In the genomic region with DNA sequence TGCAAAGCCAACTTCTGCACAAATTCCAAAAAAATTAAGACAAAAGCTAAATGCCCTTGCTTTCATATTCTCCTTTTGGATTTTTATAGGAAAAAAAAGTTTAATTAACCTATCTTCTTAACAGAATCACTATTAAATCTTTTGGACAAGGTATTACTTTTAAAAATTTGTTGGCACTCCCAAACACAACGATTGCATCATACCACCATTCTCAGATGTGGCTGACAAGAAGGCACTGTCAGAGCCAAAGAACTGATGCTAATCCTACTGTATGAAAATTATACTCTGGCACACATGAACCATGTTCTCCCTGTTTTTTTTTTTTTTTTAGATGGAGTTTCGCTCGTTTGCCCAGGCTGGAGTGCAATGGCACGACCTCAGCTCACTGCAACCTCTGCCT, we compare ENCODE assay signal across 29 cellular contexts. TPM values are rescaled to one million over a fixed set of nuclear protein-coding genes. Genes with fewer than 3 reads are reported as not detected.
DNase-seq lines count a peak whose midpoint lies in the region; ATAC-seq, FAIRE-seq and TF ChIP-seq lines count a peak whose summit lies in the region.
"Had no signal": no experiment of that assay in that cellular context is flagged by ENCODE, and none has a peak within 500 bp of the region (broad histone marks: within the 10 kb centered on the region; RNA-seq: fewer than 3 reads in every experiment).

No MANE protein-coding gene starts in this region.

- H3K18ac ChIP-seq in IMR-90 (ENCODE audit: low read depth, low read length) = no peak overlapping the region

- no peak for TF ChIP-seq RAD21 in IMR-90 (IDR thresholded peaks at IDR 0.05; ENCODE audit: low read length)

- H2BK15ac ChIP-seq in IMR-90 (ENCODE audit: low read depth, low read length) = no peak overlapping the region

- H3K27ac ChIP-seq in breast epithelium (no peak overlapping the region), IMR-90 (ENCODE audit: insufficient read depth, low read length) (no peak overlapping the region), small intestine (ENCODE audit: low read depth in 1 of 2, low read length in 1 of 2) (no peak overlapping the region)
- H3K27ac ChIP-seq: 22Rv1; A549; BLaER1 treated with 17β-estradiol and CSF1 and Interleukin-3, amounts not matched to agents 10 nM and 100 nM; C4-2B had no signal

- H3K4me3 Mint-ChIP-seq in MCF 10A (ENCODE audit: unreplicated experiment) (no peak overlapping the region), osteocyte (ENCODE audit: unreplicated experiment) (no peak overlapping the region)
- H3K4me3 Mint-ChIP-seq: B cell; CD4-positive, alpha-beta T cell; CD8-positive, alpha-beta T cell had no signal

- no peak for TF ChIP-seq CTCF in MCF 10A (IDR thresholded peaks at IDR 0.05; ENCODE audit: unreplicated experiment)
- TF ChIP-seq CTCF in breast epithelium (IDR thresholded peaks at IDR 0.05) = no peak
- TF ChIP-seq CTCF in IMR-90 (conservative IDR thresholded peaks at IDR 0.05; ENCODE audit: low read depth, low read length) = no peak
- TF ChIP-seq CTCF in fibroblast of the aortic adventitia (IDR thresholded peaks at IDR 0.05; ENCODE audit: insufficient read depth, low read length) = no peak
- TF ChIP-seq CTCF in osteocyte (IDR thresholded peaks at IDR 0.05) = no peak

- no peaks in the 10 kb centered on the region for H4K20me1 ChIP-seq in IMR-90 (ENCODE audit: insufficient read depth, low read length)

- TF ChIP-seq POLR2A in breast epithelium (IDR thresholded peaks at IDR 0.05) (no peak), IMR-90 (IDR thresholded peaks at IDR 0.05; ENCODE audit: low read depth, low read length) (no peak)

- H4K8ac ChIP-seq in IMR-90 (ENCODE audit: low read depth in 2 of 2, low read length in 2 of 2) = no peak overlapping the region

- no peak overlapping the region for H2AK9ac ChIP-seq in IMR-90 (replicated peaks; ENCODE audit: low read depth, low read length, poor library complexity)

- no peak for FAIRE-seq in small intestine (lab: Jason Lieb, UNC)
- FAIRE-seq: A549, GM12878, GM12892, GM18507, GM19239 had no signal

- H3K4me1 ChIP-seq in breast epithelium = no peaks in the 10 kb centered on the region
- no peaks in the 10 kb centered on the region; the same call in 1 of the 2 replicates for H3K4me1 ChIP-seq in IMR-90 (ENCODE audit: control insufficient read depth, insufficient read depth, low read length)
- no peaks in the 10 kb centered on the region for H3K4me1 ChIP-seq in adipocyte (ENCODE audit: control insufficient read depth, insufficient read depth, low read length)
- peaks cover 0 to 8% of the 10 kb centered on the region in 2 donors for H3K4me1 ChIP-seq in small intestine (ENCODE audit: control insufficient read depth in 2 of 2, insufficient read depth in 1 of 2, low read depth in 1 of 2, low read length in 1 of 2)
- H3K4me1 ChIP-seq: A549 had no signal

- no peak overlapping the region for H3K14ac ChIP-seq in IMR-90 (replicated peaks; ENCODE audit: low read depth, low read length)

- no peaks in the 10 kb centered on the region for H3K4me1 Mint-ChIP-seq in MCF 10A (ENCODE audit: insufficient read depth, unreplicated experiment)
- H3K4me1 Mint-ChIP-seq in osteocyte (ENCODE audit: unreplicated experiment) = no peaks in the 10 kb centered on the region
- H3K4me1 Mint-ChIP-seq: B cell had no signal

- intact Hi-C loops in MCF 10A (cut with micrococcal nuclease) = no loop called here
- intact Hi-C loops in breast epithelium (cut with DNase I; ENCODE audit: low total_unique reads) = no loop called here
- intact Hi-C loops in IMR-90 (cut with micrococcal nuclease) = no loop called here

- H2BK5ac ChIP-seq in IMR-90 (ENCODE audit: low read depth, low read length, poor library complexity, severe bottlenecking) = no peak overlapping the region

- no CpG with 5 or more reads among the region's 4 CpGs for WGBS in IMR-90 (ENCODE audit: extremely low coverage in 2 of 2, insufficient read length in 1 of 2), 2 experiments
- 76 to 85% (median 80%) methylated on average over 4 of the region's 4 CpGs for WGBS in small intestine, 3 donors

- no peak overlapping the region for H3K4me2 ChIP-seq in IMR-90 (ENCODE audit: low read depth, low read length)
- H3K4me2 ChIP-seq: A549; BLaER1 treated with 17β-estradiol and CSF1 and Interleukin-3, amounts not matched to agents 10 nM and 100 nM had no signal

- no peak overlapping the region for H3K4ac ChIP-seq in IMR-90 (ENCODE audit: low read depth, low read length)

- H2BK20ac ChIP-seq in IMR-90 (ENCODE audit: low read depth, low read length) = no peak overlapping the region

- in situ Hi-C loops in IMR-90 (cut with MboI; ENCODE audit: low sequenced_read_pairs) = no loop called here

- POLR2A ChIA-PET in MCF 10A (lab: Yijun Ruan, JAX) = interaction anchor here (1.1 to 3.0 kb wide), 4 partner anchors 9 to 17 kb away, joined by 3 to 12 read pairs (median 3); no protein-coding TSS in a partner anchor
- POLR2A ChIA-PET in IMR-90 (lab: Charles Lee; ENCODE audit: unreplicated experiment) = no interaction called here

- H2BK120ac ChIP-seq in IMR-90 (ENCODE audit: low read depth, low read length) = no peak overlapping the region

- H3K4me3 ChIP-seq in breast epithelium (no peak overlapping the region), IMR-90 (ENCODE audit: insufficient read depth, low read depth, low read length) (no peak overlapping the region), adipocyte (ENCODE audit: low read length) (no peak overlapping the region), fibroblast of the aortic adventitia (ENCODE audit: low read depth, low read length) (no peak overlapping the region), small intestine (ENCODE audit: low read depth in 1 of 2, low read length in 2 of 2) (no peak overlapping the region)
- H3K4me3 ChIP-seq: A549; BLaER1 treated with 17β-estradiol and CSF1 and Interleukin-3, amounts not matched to agents 10 nM and 100 nM; GM12878 had no signal

- H3K9ac ChIP-seq in IMR-90 (ENCODE audit: low read depth, low read length) (no peak overlapping the region), adipocyte (ENCODE audit: low read length) (no peak overlapping the region)
- H3K9ac ChIP-seq: BLaER1 treated with 17β-estradiol and CSF1 and Interleukin-3, amounts not matched to agents 10 nM and 100 nM had no signal

- H4K5ac ChIP-seq in IMR-90 (ENCODE audit: low read depth, low read length) = no peak overlapping the region

- H3K56ac ChIP-seq in IMR-90 (ENCODE audit: extremely low read depth, insufficient read depth, low read length) = no peak overlapping the region

- peaks cover 27% of the 10 kb centered on the region for H3K36me3 Mint-ChIP-seq in MCF 10A (ENCODE audit: insufficient read depth, unreplicated experiment)
- peaks cover 21% of the 10 kb centered on the region for H3K36me3 Mint-ChIP-seq in osteocyte (ENCODE audit: unreplicated experiment)

- no peaks in the 10 kb centered on the region for H3K9me3 Mint-ChIP-seq in MCF 10A (ENCODE audit: unreplicated experiment)
- no peaks in the 10 kb centered on the region for H3K9me3 Mint-ChIP-seq in osteocyte (ENCODE audit: unreplicated experiment)
- H3K9me3 Mint-ChIP-seq: CD4-positive, alpha-beta T cell; CD8-positive, alpha-beta T cell had no signal

- no peak overlapping the region for H2AFZ ChIP-seq in IMR-90 (replicated peaks; ENCODE audit: low read length, poor library complexity)

- H2AK5ac ChIP-seq in IMR-90 (ENCODE audit: low read depth, low read length) = no peak overlapping the region

- no peak overlapping the region for H3K23ac ChIP-seq in IMR-90 (ENCODE audit: low read depth, low read length)

- H3K27me3 ChIP-seq in breast epithelium = no peaks in the 10 kb centered on the region
- no peaks in the 10 kb centered on the region for H3K27me3 ChIP-seq in IMR-90 (ENCODE audit: control insufficient read depth, insufficient read depth, low read length)
- H3K27me3 ChIP-seq in adipocyte (replicated peaks; ENCODE audit: control insufficient read depth, insufficient read depth, low read length) = no peaks in the 10 kb centered on the region
- no peaks in the 10 kb centered on the region for H3K27me3 ChIP-seq in small intestine (ENCODE audit: control insufficient read depth in 2 of 2, insufficient read depth in 2 of 2, low read length in 2 of 2)

- ATAC-seq in IMR-90 (ENCODE audit: low read depth) = no peak
- ATAC-seq: A549; CD8-positive, alpha-beta T cell; GM12878 had no signal

- H4K91ac ChIP-seq in IMR-90 (ENCODE audit: insufficient read depth, low read depth, low read length) = no peak overlapping the region

- H3K27ac Mint-ChIP-seq in MCF 10A (ENCODE audit: low read depth, unreplicated experiment) = no peak overlapping the region
- no peak overlapping the region for H3K27ac Mint-ChIP-seq in osteocyte (ENCODE audit: unreplicated experiment)
- H3K27ac Mint-ChIP-seq: B cell; CD4-positive, alpha-beta T cell; CD8-positive, alpha-beta T cell had no signal

- H3K27me3 Mint-ChIP-seq in MCF 10A (ENCODE audit: insufficient read depth, unreplicated experiment) = no peaks in the 10 kb centered on the region
- no peaks in the 10 kb centered on the region for H3K27me3 Mint-ChIP-seq in osteocyte (ENCODE audit: unreplicated experiment)
- H3K27me3 Mint-ChIP-seq: B cell; CD4-positive, alpha-beta T cell had no signal

- dilution Hi-C loops in IMR-90 (cut with HindIII; ENCODE audit: low sequenced_read_pairs, unreplicated experiment) = no loop called here

- no peaks in the 10 kb centered on the region for H3K9me3 ChIP-seq in breast epithelium
- no peaks in the 10 kb centered on the region for H3K9me3 ChIP-seq in IMR-90 (ENCODE audit: control insufficient read depth, insufficient read depth, low read length)
- no peaks in the 10 kb centered on the region for H3K9me3 ChIP-seq in adipocyte (ENCODE audit: control insufficient read depth, low read length)
- no peaks in the 10 kb centered on the region for H3K9me3 ChIP-seq in small intestine (ENCODE audit: control insufficient read depth, low read depth)
- H3K9me3 ChIP-seq: A549; BLaER1 treated with 17β-estradiol and CSF1 and Interleukin-3, amounts not matched to agents 10 nM and 100 nM; Caco-2 had no signal

- BruUV-seq in MCF 10A (replicated peaks; lab: Mats Ljungman, UMichigan) = no TSS peak
- BruUV-seq in IMR-90 (replicated peaks; lab: Mats Ljungman, UMichigan) = no TSS peak

- CTCF ChIA-PET in MCF 10A (lab: Yijun Ruan, JAX) = interaction anchor here (1.2 kb wide), 1 partner anchor 15 kb away, joined by 3 read pairs; no protein-coding TSS in a partner anchor
- CTCF ChIA-PET in IMR-90 (lab: Yijun Ruan, JAX) = no interaction called here

- DNase-seq in MCF 10A (ENCODE audit: unreplicated experiment) = peak; percentile 6
- DNase-seq in breast epithelium (ENCODE audit: low spot score in 2 of 2) = no peak
- no peak for DNase-seq in IMR-90
- peak; percentile 18 for DNase-seq in adipocyte (ENCODE audit: low read depth)
- peak; percentile 65 for DNase-seq in fibroblast of the aortic adventitia (ENCODE audit: low read depth)
- no peak for DNase-seq in osteocyte (ENCODE audit: extremely low spot score, unreplicated experiment)
- no peak for DNase-seq in small intestine
- DNase-seq in activated CD8-positive, alpha-beta memory T cell treated with anti-CD3 and anti-CD28 coated beads, Interleukin-2, amount 50 U/mL, for 48 hours = no peak
- DNase-seq: AML-193; Caco-2; Calu3; CD4-positive, alpha-beta T cell; CD8-positive, alpha-beta T cell; DMS 273 treated with DMSO at 0.1 percent for 48 hours; DMS153; DMS53; DMS79; DND-41; EL; GDM1 had no signal

- no peaks in the 10 kb centered on the region for H3K36me3 ChIP-seq in breast epithelium
- H3K36me3 ChIP-seq in IMR-90 (ENCODE audit: control insufficient read depth, insufficient read depth, low read length) = peaks cover 6% of the 10 kb centered on the region
- peaks cover 42% of the 10 kb centered on the region for H3K36me3 ChIP-seq in adipocyte (ENCODE audit: control insufficient read depth, insufficient read depth, low read length, severe bottlenecking)
- H3K36me3 ChIP-seq in small intestine (ENCODE audit: control insufficient read depth in 2 of 2, insufficient read depth in 2 of 2, low read length in 2 of 2) = no peaks in the 10 kb centered on the region

- peaks cover 0 to 5% of the 10 kb centered on the region in 2 experiments; a peak in 2 of 4 replicates for H3K79me1 ChIP-seq in IMR-90 (ENCODE audit: low read depth in 1 of 2, low read length in 2 of 2)

- peaks cover 3% of the 10 kb centered on the region for H3K9me1 ChIP-seq in IMR-90 (ENCODE audit: insufficient read depth, low read length)

RNA-seq across cellular contexts. Expression of gene NOL10, which starts 58.4 kb away (rescaled TPM):
- total RNA-seq in MCF 10A (2022) = 35.4 and 40.9 TPM in 2 replicates
- 10 to 100 TPM; 23.5 to 41.6 (median 31.1) TPM for total RNA-seq in breast epithelium
- total RNA-seq in IMR-90 (2012; rRNA removed) = 60.5 and 60.9 TPM in 2 replicates
- polyA plus RNA-seq in IMR-90 (2012; rRNA removed) = 10.3 and 12.7 TPM in 2 replicates
- polyA plus RNA-seq in IMR-90 (2012; cell fraction: cytosol; rRNA removed) = 2.7 and 3.4 TPM in 2 replicates
- polyA plus RNA-seq in IMR-90 (2012; cell fraction: nucleus; rRNA removed; ENCODE audit: low replicate concordance) = 1.5 and 9.4 TPM in 2 replicates
- 45.7 and 47.9 TPM in 2 replicates for total RNA-seq in fibroblast of the aortic adventitia (ENCODE audit: low replicate concordance)
- total RNA-seq in osteocyte = 25.3 and 26.1 TPM in 2 replicates
- 10 to 100 TPM in 1 of 3 donors, 1 to 10 TPM in 2; 7.8 to 14.4 (median 9.6) TPM for polyA plus RNA-seq in small intestine

Comparison
In these comparisons a context has a peak if more than half of its experiments do, and no peak if none do; other contexts are left out.
1. DNase-seq: peak in MCF 10A (single experiment), adipocyte (single experiment) and fibroblast of the aortic adventitia (single experiment); none in breast epithelium (0 of 2), IMR-90 (single experiment), osteocyte (single experiment), small intestine (single experiment) and activated CD8-positive, alpha-beta memory T cell treated with anti-CD3 and anti-CD28 coated beads, Interleukin-2, amount 50 U/mL, for 48 hours (single experiment).